8 cellular contexts compared by ENCODE assay signal in genomic region chr17:30599424-30600061, GRCh38.
DNase-seq lines count a peak whose midpoint lies in the region; ATAC-seq and TF ChIP-seq lines count a peak whose summit lies in the region.

No MANE protein-coding gene starts in this region.

- 41 to 46% methylated on average over 13 of the region's 13 CpGs for WGBS in lung, 2 donors

- TF ChIP-seq POLR2A in HCT116 (IDR thresholded peaks at IDR 0.05; ENCODE audit: borderline replicate concordance, extremely low read depth, insufficient read depth, insufficient read length): no peak

- peak overlapping the region; percentile 68 for H3K4me2 ChIP-seq in HCT116 (ENCODE audit: low read length)

- DNase-seq in A673 (ENCODE audit: low spot score) (no peak), HCT116 (ENCODE audit: low read depth, low spot score) (no peak), astrocyte of the cerebellum (ENCODE audit: low read depth) (no peak), lung (ENCODE audit: low spot score) (no peak), NCI-H1436 (lab: John Stamatoyannopoulos, UW) (no peak)

- H3K9ac ChIP-seq in HCT116 (ENCODE audit: low read length): peak overlapping the region; percentile 85

- no peak for TF ChIP-seq CTCF in A673 (conservative IDR thresholded peaks at IDR 0.05; ENCODE audit: low read depth, low read length)
- TF ChIP-seq CTCF in HCT116 (IDR thresholded peaks at IDR 0.05 in 2 of 3, conservative IDR thresholded peaks at IDR 0.05 in 1 of 3; ENCODE audit: borderline replicate concordance in 1 of 3, insufficient read depth in 1 of 3, low read depth in 2 of 3, low read length in 2 of 3): no peak
- no peak for TF ChIP-seq CTCF in astrocyte of the cerebellum (IDR thresholded peaks at IDR 0.05; ENCODE audit: low read depth, low read length, missing control alignments)
- no peak for TF ChIP-seq CTCF in lung (IDR thresholded peaks at IDR 0.05; ENCODE audit: control extremely low read depth, extremely low read depth)

- H3K27ac ChIP-seq in A673 (ENCODE audit: low read depth, low read length, poor library complexity, severe bottlenecking) (peak overlapping the region; percentile 96), HCT116 (ENCODE audit: low read depth, low read length) (peak overlapping the region; percentile 99), lung (ENCODE audit: low read depth in 1 of 2, low read length in 1 of 2) (peak overlapping the region; percentile 89 to 94)

- TF ChIP-seq RAD21 in HCT116 (IDR thresholded peaks at IDR 0.05; ENCODE audit: low read depth): no peak

- no peaks in the 10 kb centered on the region for H3K4me1 ChIP-seq in A673 (ENCODE audit: insufficient read depth, low read length, poor library complexity, severe bottlenecking)
- peaks cover 11 to 15% of the 10 kb centered on the region in 2 experiments for H3K4me1 ChIP-seq in HCT116 (ENCODE audit: control insufficient read depth in 1 of 2, insufficient read depth in 2 of 2, low read length in 2 of 2)
- H3K4me1 ChIP-seq in lung (ENCODE audit: control insufficient read depth in 2 of 2, insufficient read depth in 2 of 2, low read length in 2 of 2): peaks cover 0 to 2% of the 10 kb centered on the region in 2 donors

- no peaks in the 10 kb centered on the region for H4K20me1 ChIP-seq in HCT116 (ENCODE audit: insufficient read depth)

- RAD21 ChIA-PET in HCT116 (lab: Charles Lee; ENCODE audit: low non-redundant PET in 1 of 2, low total read pairs in 2 of 2, uncharacterized antibody in 2 of 2, unreplicated experiment in 2 of 2): no interaction called here

- no peaks in the 10 kb centered on the region for H3K27me3 ChIP-seq in A673 (replicated peaks; ENCODE audit: insufficient read depth, low read depth, low read length, poor library complexity)
- H3K27me3 ChIP-seq in HCT116 (ENCODE audit: insufficient read depth, low read length): no peaks in the 10 kb centered on the region
- no peaks in the 10 kb centered on the region for H3K27me3 ChIP-seq in lung (ENCODE audit: control insufficient read depth, insufficient read depth)

- in situ Hi-C loops in astrocyte of the cerebellum (cut with HindIII; ENCODE audit: low sequenced_read_pairs): no loop called here

- POLR2A ChIA-PET in A673 (lab: Charles Lee; ENCODE audit: low non-redundant PET) (no interaction called here), HCT116 (lab: Charles Lee) (no interaction called here)

- H3K4me3 ChIP-seq in A673 (ENCODE audit: low read depth, low read length, poor library complexity, severe bottlenecking) (peak overlapping the region; percentile 94), HCT116 (replicated peaks in 1 of 2; ENCODE audit: low read depth in 1 of 2, low read length in 2 of 2) (peak overlapping the region; percentile 70 to 86), astrocyte of the cerebellum (ENCODE audit: low read depth, low read length) (peak overlapping the region; percentile 83), lung (peak overlapping the region; percentile 89)

- CTCF ChIA-PET in A673 (lab: Charles Lee) (no interaction called here), HCT116 (lab: Charles Lee) (no interaction called here)

- H3K9me3 ChIP-seq in A673 (ENCODE audit: low read depth, low read length, poor library complexity, severe bottlenecking) (no peaks in the 10 kb centered on the region), HCT116 (ENCODE audit: control insufficient read depth in 1 of 2, insufficient read depth in 1 of 2, low read depth in 1 of 2, low read length in 2 of 2) (no peaks in the 10 kb centered on the region), lung (ENCODE audit: control insufficient read depth in 2 of 2, insufficient read depth in 1 of 2, low read length in 1 of 2) (no peaks in the 10 kb centered on the region)

- peak overlapping the region; percentile 3 for H2AFZ ChIP-seq in HCT116 (ENCODE audit: low read depth, low read length, poor library complexity, severe bottlenecking)

- BruUV-seq in A673 (replicated peaks; lab: Mats Ljungman, UMichigan) (TSS peak; percentile 58), HCT116 (replicated peaks; lab: Mats Ljungman, UMichigan) (no TSS peak)

- ATAC-seq in HCT116: no peak
- no peak for ATAC-seq in lung (ENCODE audit: insufficient read depth, low FRiP score)
- ATAC-seq in HG02870 (IDR thresholded peaks at IDR 0.05; ENCODE audit: unreplicated experiment): no peak
- no peak for ATAC-seq in HG03039 (IDR thresholded peaks at IDR 0.05; ENCODE audit: unreplicated experiment)
- no peak for ATAC-seq in HG03342 (IDR thresholded peaks at IDR 0.05; ENCODE audit: unreplicated experiment)

- H3K79me2 ChIP-seq in HCT116 (ENCODE audit: insufficient read depth, low read length): peaks cover 28% of the 10 kb centered on the region

- H3K36me3 ChIP-seq in A673 (ENCODE audit: insufficient read depth, low read length, poor library complexity, severe bottlenecking): no peaks in the 10 kb centered on the region
- H3K36me3 ChIP-seq in HCT116 (ENCODE audit: control insufficient read depth in 1 of 2, insufficient read depth in 2 of 2, low read length in 2 of 2): no peaks in the 10 kb centered on the region; a peak in 1 of 4 replicates
- H3K36me3 ChIP-seq in lung (ENCODE audit: control insufficient read depth in 2 of 2, insufficient read depth in 2 of 2, low read length in 2 of 2): no peaks in the 10 kb centered on the region

- H3K9me2 ChIP-seq in HCT116 (ENCODE audit: insufficient read depth): no peaks in the 10 kb centered on the region

- intact Hi-C loops in A673 (cut with micrococcal nuclease; ENCODE audit: unreplicated experiment) (loop anchor here (10.0 kb wide), 1 partner anchor 115 kb away; no protein-coding TSS in a partner anchor), HCT116 (cut with micrococcal nuclease) (no loop called here)

TF ChIP-seq in HCT116, 20 proteins besides CTCF, POLR2A, EP300 and RAD21:
- TF ChIP-seq MAX (IDR thresholded peaks at IDR 0.05) (no peak), ELF1 (IDR thresholded peaks at IDR 0.05; ENCODE audit: borderline replicate concordance, low read depth) (no peak), JUND (IDR thresholded peaks at IDR 0.05) (no peak), TCF7L2 (IDR thresholded peaks at IDR 0.05; ENCODE audit: borderline replicate concordance, extremely low read depth, insufficient read depth, insufficient read length) (peak; percentile 5), ZNF274 (IDR thresholded peaks at IDR 0.05; ENCODE audit: low read depth, low read length) (no peak), POLR2AphosphoS5 (IDR thresholded peaks at IDR 0.05; ENCODE audit: low read depth, low read length) (no peak)
